Comparison of ENCODE assay signal across 27 cellular contexts in genomic region chr15:72173401-72173800, GRCh38. TPM values are rescaled to one million over a fixed set of nuclear protein-coding genes. Genes with fewer than 3 reads are reported as not detected.
"Had no signal": no experiment of that assay in that cellular context is flagged by ENCODE, and none has a peak within 500 bp of the region (broad histone marks: within the 10 kb centered on the region; RNA-seq: fewer than 3 reads in every experiment).

No MANE protein-coding gene starts in this region.

- H2AFZ ChIP-seq: hepatocyte, neural progenitor cell had no signal

- H3K9me3 ChIP-seq: gastroesophageal sphincter, heart left ventricle, left lung, psoas muscle, thoracic aorta, tibial nerve, vagina had no signal

- ATAC-seq: esophagus mucosa; foreskin keratinocyte; gastroesophageal sphincter; heart left ventricle; left cardiac atrium; left lung; naive thymus-derived CD4-positive, alpha-beta T cell; psoas muscle; right cardiac atrium; stimulated activated naive B cell treated with anti-CD40 and anti-IgM and Interleukin-4, amounts not matched to agents 10 μg/mL and 1 μg/mL and 100 μg/mL, for 72 hours had no signal

- H3K27ac ChIP-seq: dorsolateral prefrontal cortex, epithelial cell of prostate, foreskin keratinocyte, gastroesophageal sphincter, heart left ventricle, hepatocyte, left lung, neural progenitor cell, psoas muscle, skin epidermis, thoracic aorta, tibial nerve, vagina had no signal

- H3K9me3 Mint-ChIP-seq: naive thymus-derived CD4-positive, alpha-beta T cell; nephron; neural progenitor cell; stimulated activated naive B cell treated with anti-CD40 and anti-IgM and Interleukin-4, amounts not matched to agents 10 μg/mL and 1 μg/mL and 100 μg/mL, for 72 hours; stimulated activated naive CD8-positive, alpha-beta T cell treated with anti-CD3 and anti-CD28 coated beads, Interleukin-15, Interleukin-2, amounts not matched to agents 100 ng/mL and 50 ng/mL, for 24 hours had no signal

- DNase-seq: effector CD4-positive, alpha-beta T cell; foreskin keratinocyte; heart left ventricle; left cardiac atrium; left lung; mesenchymal stem cell; midbrain; naive thymus-derived CD4-positive, alpha-beta T cell; psoas muscle; right cardiac atrium; stimulated activated CD4-positive, alpha-beta T cell treated with anti-CD3 and anti-CD28 coated beads, Interleukin-15, amount 100 ng/mL, for 24 hours; stimulated activated CD4-positive, alpha-beta T cell treated with anti-CD3 and anti-CD28 coated beads, Interleukin-2, amount 100 ng/mL, for 48 hours; stimulated activated naive B cell treated with anti-CD40 and anti-IgM and Interleukin-4, amounts not matched to agents 10 μg/mL and 1 μg/mL and 100 μg/mL, for 72 hours had no signal

- H3K79me2 ChIP-seq: hepatocyte had no signal

- H3K36me3 ChIP-seq: gastroesophageal sphincter, heart left ventricle, left lung, neural progenitor cell, thoracic aorta, tibial nerve, vagina had no signal

- H3K4me3 Mint-ChIP-seq: naive thymus-derived CD4-positive, alpha-beta T cell; nephron; neural progenitor cell; stimulated activated naive B cell treated with anti-CD40 and anti-IgM and Interleukin-4, amounts not matched to agents 10 μg/mL and 1 μg/mL and 100 μg/mL, for 72 hours; stimulated activated naive CD8-positive, alpha-beta T cell treated with anti-CD3 and anti-CD28 coated beads, Interleukin-15, Interleukin-2, amounts not matched to agents 100 ng/mL and 50 ng/mL, for 24 hours had no signal

- H3K27ac Mint-ChIP-seq: naive thymus-derived CD4-positive, alpha-beta T cell; nephron; stimulated activated naive B cell treated with anti-CD40 and anti-IgM and Interleukin-4, amounts not matched to agents 10 μg/mL and 1 μg/mL and 100 μg/mL, for 72 hours; stimulated activated naive CD8-positive, alpha-beta T cell treated with anti-CD3 and anti-CD28 coated beads, Interleukin-15, Interleukin-2, amounts not matched to agents 100 ng/mL and 50 ng/mL, for 24 hours had no signal

- H3K36me3 Mint-ChIP-seq: naive thymus-derived CD4-positive, alpha-beta T cell; neural progenitor cell; stimulated activated naive B cell treated with anti-CD40 and anti-IgM and Interleukin-4, amounts not matched to agents 10 μg/mL and 1 μg/mL and 100 μg/mL, for 72 hours had no signal

- H3K4me3 ChIP-seq: dorsolateral prefrontal cortex, gastroesophageal sphincter, heart left ventricle, hepatocyte, left lung, neural progenitor cell, psoas muscle, skin epidermis, thoracic aorta, tibial nerve, vagina had no signal

- H3K4me2 ChIP-seq: hepatocyte, neural progenitor cell had no signal

- H3K4me1 ChIP-seq: foreskin keratinocyte, gastroesophageal sphincter, psoas muscle, vagina had no signal

- H3K27me3 ChIP-seq: dorsolateral prefrontal cortex, foreskin keratinocyte, heart left ventricle, hepatocyte, left lung, neural progenitor cell, tibial nerve, vagina had no signal

RNA-seq across cellular contexts. Expression of gene GRAMD2A, which starts 24.2 kb away (rescaled TPM):
- total RNA-seq: left cardiac atrium; lung microvascular endothelial cell; naive thymus-derived CD4-positive, alpha-beta T cell; osteocyte; psoas muscle had no signal
